ENCODE assay signal across 27 cellular contexts in the genomic region with DNA sequence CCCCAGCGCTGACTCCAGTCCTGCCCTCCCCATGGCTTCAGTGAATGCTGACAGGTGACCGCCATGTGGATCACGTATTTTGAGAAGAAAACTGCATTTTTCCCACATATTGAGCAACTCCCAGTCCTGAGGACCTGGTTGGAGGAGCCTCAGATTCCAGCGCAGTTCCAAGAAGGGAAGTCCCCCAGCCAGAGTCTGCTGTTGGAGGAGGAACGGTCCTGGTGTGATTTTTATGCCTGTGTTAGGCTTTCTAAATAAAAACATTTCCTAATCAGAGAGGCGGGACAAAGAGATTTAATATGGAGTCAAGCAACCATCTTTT. TPM values are rescaled to one million over a fixed set of nuclear protein-coding genes. Genes with fewer than 3 reads are reported as not detected.
"Had no signal": no experiment of that assay in that cellular context is flagged by ENCODE, and none has a peak within 500 bp of the region (broad histone marks: within the 10 kb centered on the region; RNA-seq: fewer than 3 reads in every experiment).

No MANE protein-coding gene starts in this region.

- DNase-seq: activated CD4-positive, alpha-beta T cell treated with anti-CD3 and anti-CD28 coated beads, Interleukin-2, amount 10 ng/mL, durations not matched to agents 7 days and 5 days; activated CD4-positive, CD25-positive, alpha-beta regulatory T cell treated with anti-CD3 and anti-CD28 coated beads, Interleukin-2, amount 50 U/mL, for 72 hours; activated CD8-positive, alpha-beta memory T cell treated with anti-CD3 and anti-CD28 coated beads, Interleukin-2, amount 10 ng/mL, durations not matched to agents 7 days and 5 days; activated CD8-positive, alpha-beta T cell treated with anti-CD3 and anti-CD28 coated beads for 36 hours; activated gamma-delta T cell; activated naive CD4-positive, alpha-beta T cell treated with anti-CD3 and anti-CD28 coated beads, Interleukin-2, amount 50 U/mL, for 16 hours; activated naive CD8-positive, alpha-beta T cell treated with anti-CD3 and anti-CD28 coated beads, Interleukin-2, amount 50 U/mL, for 24 hours; effector memory CD4-positive, alpha-beta T cell; head of caudate nucleus; hypothalamus; left colon; nucleus accumbens; right lobe of liver; small intestine; stimulated activated CD4-positive, alpha-beta T cell treated with anti-CD3 and anti-CD28 coated beads, Interleukin-15, amount 100 ng/mL, for 24 hours; testis had no signal

- H3K27me3 ChIP-seq: gastroesophageal sphincter, right lobe of liver, testis had no signal

- H3K9ac ChIP-seq: parathyroid adenoma had no signal

- H3K79me2 ChIP-seq: parathyroid adenoma had no signal

- H2AFZ ChIP-seq: parathyroid adenoma had no signal

- ATAC-seq: activated CD8-positive, alpha-beta memory T cell treated with anti-CD3 and anti-CD28 coated beads, Interleukin-2, amount 10 ng/mL, durations not matched to agents 7 days and 5 days; activated CD8-positive, alpha-beta T cell treated with anti-CD3 and anti-CD28 coated beads for 36 hours; activated naive CD8-positive, alpha-beta T cell treated with anti-CD3 and anti-CD28 coated beads, Interleukin-2, amount 50 U/mL, for 24 hours; esophagus mucosa; gastroesophageal sphincter; left colon; natural killer cell treated with Interleukin-12 subunit alpha and Interleukin-12 subunit beta and Interleukin-15 and Interleukin-18, amount 100 ng/mL, for 72 hours; right lobe of liver; SK-N-SH treated with all-trans-retinoic acid at 6 μM for 48 hours; stimulated activated memory B cell treated with anti-CD40 and anti-IgM and Interleukin-4, amounts not matched to agents 10 μg/mL and 1 μg/mL and 100 μg/mL, for 72 hours had no signal

- H3K9me3 ChIP-seq: gastroesophageal sphincter, right lobe of liver, testis had no signal

- H3K36me3 ChIP-seq: gastroesophageal sphincter, right lobe of liver had no signal

- H3K4me1 ChIP-seq: parathyroid adenoma, right lobe of liver had no signal

- H3K4me3 ChIP-seq: gastroesophageal sphincter, right lobe of liver, testis had no signal

- H3K27ac ChIP-seq: gastroesophageal sphincter, parathyroid adenoma, right lobe of liver, testis, VCaP had no signal

RNA-seq across cellular contexts. Expression of gene COL6A3, which starts 32.3 kb away (rescaled TPM):
- total RNA-seq: endothelial cell of umbilical vein had no signal

RNA-seq across cellular contexts. Expression of gene MLPH, which starts 40.8 kb away (rescaled TPM):
- total RNA-seq: activated CD4-positive, alpha-beta T cell treated with anti-CD3 and anti-CD28 coated beads, Interleukin-2, amount 10 ng/mL, durations not matched to agents 7 days and 5 days; activated CD8-positive, alpha-beta memory T cell treated with anti-CD3 and anti-CD28 coated beads, Interleukin-2, amount 10 ng/mL, durations not matched to agents 7 days and 5 days; activated CD8-positive, alpha-beta T cell treated with anti-CD3 and anti-CD28 coated beads for 36 hours; activated T-helper 1 cell treated with anti-CD3 and anti-CD28 coated beads, Interleukin-12 subunit alpha, Interleukin-12 subunit beta, Interleukin-2, Interleukin-4 antibody, amounts not matched to agents 30 ng/mL and 10 ng/mL and 1 ng/mL, durations not matched to agents 14 hours and 24 hours and 36 hours; dermis microvascular lymphatic vessel endothelial cell; endothelial cell of umbilical vein; natural killer cell treated with Interleukin-12 subunit alpha and Interleukin-12 subunit beta and Interleukin-15 and Interleukin-18, amount 100 ng/mL, for 72 hours; T-helper 2 cell treated with Interferon-gamma antibody and Interleukin-4, amounts not matched to agents 100 ng/mL and 5 ng/mL, for 36 hours had no signal
- polyA plus RNA-seq: endothelial cell of umbilical vein had no signal
